ENCODE assay signal across 11 cellular contexts in genomic region chr19:39507715-39508364, GRCh38. TPM values are rescaled to one million over a fixed set of nuclear protein-coding genes. Genes with fewer than 3 reads are reported as not detected.
DNase-seq lines count a peak whose midpoint lies in the region; ATAC-seq, FAIRE-seq and TF ChIP-seq lines count a peak whose summit lies in the region.
"Had no signal": no experiment of that assay in that cellular context is flagged by ENCODE, and none has a peak within 500 bp of the region (broad histone marks: within the 10 kb centered on the region; RNA-seq: fewer than 3 reads in every experiment).

No MANE protein-coding gene starts in this region.

- CTCF ChIA-PET in activated CD8-positive, alpha-beta memory T cell treated with anti-CD3 and anti-CD28 coated beads, Interleukin-2, amount 10 ng/mL, durations not matched to agents 7 days and 5 days (lab: Charles Lee), result interaction anchor here (1.0 to 2.7 kb wide), 3 partner anchors 10 to 29 kb away, joined by 3 to 11 read pairs (median 6); partner anchors contain the start of genes DLL3 and EID2B

- H3F3A ChIP-seq in SU-DHL-6 (ENCODE audit: insufficient read depth) (no peaks in the 10 kb centered on the region), smooth muscle cell (ENCODE audit: low read depth) (no peaks in the 10 kb centered on the region)

- no peaks in the 10 kb centered on the region for H3K9me3 Mint-ChIP-seq in activated CD8-positive, alpha-beta memory T cell treated with anti-CD3 and anti-CD28 coated beads, Interleukin-2, amount 10 ng/mL, durations not matched to agents 7 days and 5 days (ENCODE audit: low read depth)

- H3K79me2 ChIP-seq in SU-DHL-6 (ENCODE audit: insufficient read depth, low read length), result no peaks in the 10 kb centered on the region
- H3K79me2 ChIP-seq in smooth muscle cell (ENCODE audit: low read depth), result no peaks in the 10 kb centered on the region

- H3K4me1 Mint-ChIP-seq in activated CD8-positive, alpha-beta memory T cell treated with anti-CD3 and anti-CD28 coated beads, Interleukin-2, amount 10 ng/mL, durations not matched to agents 7 days and 5 days, result peaks cover 22% of the 10 kb centered on the region

- TF ChIP-seq CTCF in SU-DHL-6 (IDR thresholded peaks at IDR 0.05; ENCODE audit: insufficient read depth, low read length, poor library complexity, severe bottlenecking), result no peak
- no peak for TF ChIP-seq CTCF in fibroblast of pulmonary artery (IDR thresholded peaks at IDR 0.05; ENCODE audit: low read length, missing control alignments)
- TF ChIP-seq CTCF in smooth muscle cell (IDR thresholded peaks at IDR 0.05; ENCODE audit: borderline replicate concordance, insufficient read depth, poor library complexity, severe bottlenecking), result no peak

- H3K27ac ChIP-seq in SU-DHL-6 (ENCODE audit: low read depth, low read length) (no peak overlapping the region), smooth muscle cell (ENCODE audit: low read depth) (no peak overlapping the region), small intestine (ENCODE audit: low read depth in 1 of 2, low read length in 1 of 2) (no peak overlapping the region)

- H4K20me1 ChIP-seq in SU-DHL-6 (ENCODE audit: low read depth, low read length) (no peaks in the 10 kb centered on the region), smooth muscle cell (ENCODE audit: low read depth) (no peaks in the 10 kb centered on the region)

- H3K27ac Mint-ChIP-seq in activated CD8-positive, alpha-beta memory T cell treated with anti-CD3 and anti-CD28 coated beads, Interleukin-2, amount 10 ng/mL, durations not matched to agents 7 days and 5 days, result no peak overlapping the region

- H3K4me3 ChIP-seq in SU-DHL-6 (ENCODE audit: insufficient read depth, low read length, poor library complexity, severe bottlenecking) (peak overlapping the region; percentile 69), fibroblast of pulmonary artery (replicated peaks; ENCODE audit: low read depth, low read length) (peak overlapping the region; percentile 48), smooth muscle cell (peak overlapping the region; percentile 48), small intestine (ENCODE audit: low read depth in 1 of 2, low read length in 2 of 2) (no peak overlapping the region)

- no peaks in the 10 kb centered on the region for H3K36me3 Mint-ChIP-seq in activated CD8-positive, alpha-beta memory T cell treated with anti-CD3 and anti-CD28 coated beads, Interleukin-2, amount 10 ng/mL, durations not matched to agents 7 days and 5 days

- peaks cover 58% of the 10 kb centered on the region for H3K27me3 Mint-ChIP-seq in activated CD8-positive, alpha-beta memory T cell treated with anti-CD3 and anti-CD28 coated beads, Interleukin-2, amount 10 ng/mL, durations not matched to agents 7 days and 5 days

- peak overlapping the region; percentile 86 for H3K4me2 ChIP-seq in SU-DHL-6 (ENCODE audit: low read depth, low read length, poor library complexity, severe bottlenecking)
- peak overlapping the region; percentile 85 for H3K4me2 ChIP-seq in smooth muscle cell

- DNase-seq in activated CD8-positive, alpha-beta memory T cell treated with anti-CD3 and anti-CD28 coated beads, Interleukin-2, amount 10 ng/mL, durations not matched to agents 7 days and 5 days, result no peak
- no peak for DNase-seq in activated CD8-positive, alpha-beta memory T cell treated with anti-CD3 and anti-CD28 coated beads, Interleukin-2, amount 50 U/mL, for 48 hours
- DNase-seq in fibroblast of pulmonary artery (ENCODE audit: low read depth), result no peak
- no peak for DNase-seq in smooth muscle cell (lab: John Stamatoyannopoulos, UW; ENCODE audit: unreplicated experiment)
- DNase-seq in small intestine, result no peak
- no peak for DNase-seq in urothelium cell line (ENCODE audit: low spot score)
- DNase-seq: NCI-H1694 treated with DMSO at 0.1 percent for 48 hours had no signal

- H3K36me3 ChIP-seq in SU-DHL-6 (ENCODE audit: low read length) (no peaks in the 10 kb centered on the region), smooth muscle cell (ENCODE audit: low read depth) (no peaks in the 10 kb centered on the region), small intestine (ENCODE audit: control insufficient read depth in 2 of 2, insufficient read depth in 2 of 2, low read length in 2 of 2) (no peaks in the 10 kb centered on the region)

- no peaks in the 10 kb centered on the region for H3K9me2 ChIP-seq in SU-DHL-6 (replicated peaks; ENCODE audit: insufficient read depth, low read length)

- H3K9ac ChIP-seq in SU-DHL-6 (ENCODE audit: low read length) (peak overlapping the region; percentile 69), smooth muscle cell (ENCODE audit: low read depth) (no peak overlapping the region)

- FAIRE-seq in small intestine (lab: Jason Lieb, UNC), result no peak
- FAIRE-seq in urothelium cell line (lab: Jason Lieb, UNC), result no peak
- FAIRE-seq: islet of Langerhans had no signal

- peak overlapping the region; percentile 74 for H3K4me3 Mint-ChIP-seq in activated CD8-positive, alpha-beta memory T cell treated with anti-CD3 and anti-CD28 coated beads, Interleukin-2, amount 10 ng/mL, durations not matched to agents 7 days and 5 days

- peaks cover 8% of the 10 kb centered on the region for H3K4me1 ChIP-seq in smooth muscle cell (ENCODE audit: low read depth)
- H3K4me1 ChIP-seq in small intestine (ENCODE audit: control insufficient read depth in 2 of 2, insufficient read depth in 1 of 2, low read depth in 1 of 2, low read length in 1 of 2), result no peaks in the 10 kb centered on the region

- no peak for ATAC-seq in activated CD8-positive, alpha-beta memory T cell treated with anti-CD3 and anti-CD28 coated beads, Interleukin-2, amount 10 ng/mL, durations not matched to agents 7 days and 5 days
- no peak for ATAC-seq in HG03196 (IDR thresholded peaks at IDR 0.05; ENCODE audit: unreplicated experiment)
- ATAC-seq: HCT116 had no signal

- H3K9me3 ChIP-seq in SU-DHL-6 (ENCODE audit: insufficient read depth, low read length) (no peaks in the 10 kb centered on the region), smooth muscle cell (replicated peaks; ENCODE audit: low read depth) (no peaks in the 10 kb centered on the region), small intestine (ENCODE audit: control insufficient read depth, low read depth) (no peaks in the 10 kb centered on the region)

- 42% methylated on average over 24 of the region's 24 CpGs for WGBS in smooth muscle cell (ENCODE audit: low lambda C conversion rate)
- WGBS in small intestine, 3 donors, result 31 to 41% (median 34%) methylated on average over 24 of the region's 24 CpGs

- H3K27me3 ChIP-seq in SU-DHL-6 (ENCODE audit: low read length) (no peaks in the 10 kb centered on the region), smooth muscle cell (ENCODE audit: low read depth) (peaks cover 50% of the 10 kb centered on the region), small intestine (ENCODE audit: control insufficient read depth in 2 of 2, insufficient read depth in 2 of 2, low read length in 2 of 2) (peaks cover 14 to 26% of the 10 kb centered on the region in 2 donors)

- peak overlapping the region; percentile 97 for H2AFZ ChIP-seq in SU-DHL-6 (ENCODE audit: low read depth, low read length, severe bottlenecking)
- peak overlapping the region; percentile 88 for H2AFZ ChIP-seq in smooth muscle cell (ENCODE audit: low read depth)

RNA-seq across cellular contexts. Expression of gene SELENOV, which starts 7.1 kb away (rescaled TPM):
- not detected for total RNA-seq in activated CD8-positive, alpha-beta memory T cell treated with anti-CD3 and anti-CD28 coated beads, Interleukin-2, amount 10 ng/mL, durations not matched to agents 7 days and 5 days
- not detected in 2 replicates for total RNA-seq in smooth muscle cell
- polyA plus RNA-seq in smooth muscle cell (not detected in 2 replicates), small intestine (not detected)

RNA-seq across cellular contexts. Expression of gene DLL3, which starts 9.1 kb away (rescaled TPM):
- under 1 TPM; 0.26 to 0.98 TPM for total RNA-seq in activated CD8-positive, alpha-beta memory T cell treated with anti-CD3 and anti-CD28 coated beads, Interleukin-2, amount 10 ng/mL, durations not matched to agents 7 days and 5 days
- 0.54 and 9.3 TPM in 2 replicates for total RNA-seq in smooth muscle cell
- polyA plus RNA-seq in smooth muscle cell (0.80 and 1.6 TPM in 2 replicates), small intestine (under 1 TPM in 1 of 3 donors, not detected in 2; 0.15 TPM)

RNA-seq across cellular contexts. Expression of gene EID2B, which starts 24.8 kb away (rescaled TPM):
- 1 to 10 TPM; 4.7 to 7.4 TPM for total RNA-seq in activated CD8-positive, alpha-beta memory T cell treated with anti-CD3 and anti-CD28 coated beads, Interleukin-2, amount 10 ng/mL, durations not matched to agents 7 days and 5 days
- 1.9 and 2.7 TPM in 2 replicates for total RNA-seq in smooth muscle cell
- polyA plus RNA-seq in smooth muscle cell (1.1 and 1.9 TPM in 2 replicates), small intestine (1 to 10 TPM in 1 of 3 donors, under 1 TPM in 1, not detected in 1; 0.81 to 2.0 TPM)

RNA-seq across cellular contexts. Expression of gene TIMM50, which starts 27.2 kb away (rescaled TPM):
- 10 to 100 TPM; 59.6 to 83.9 TPM for total RNA-seq in activated CD8-positive, alpha-beta memory T cell treated with anti-CD3 and anti-CD28 coated beads, Interleukin-2, amount 10 ng/mL, durations not matched to agents 7 days and 5 days
- 58.4 and 66.1 TPM in 2 replicates for total RNA-seq in smooth muscle cell
- 107 and 108 TPM in 2 replicates for polyA plus RNA-seq in smooth muscle cell
- polyA plus RNA-seq in small intestine, result 10 to 100 TPM; 33.8 to 62.2 (median 40.5) TPM

RNA-seq across cellular contexts. Expression of gene EID2, which starts 32.1 kb away (rescaled TPM):
- 10 to 100 TPM; 15.1 to 16.3 TPM for total RNA-seq in activated CD8-positive, alpha-beta memory T cell treated with anti-CD3 and anti-CD28 coated beads, Interleukin-2, amount 10 ng/mL, durations not matched to agents 7 days and 5 days
- total RNA-seq in smooth muscle cell, result 11.9 and 15.9 TPM in 2 replicates
- polyA plus RNA-seq in smooth muscle cell (22.5 and 24.2 TPM in 2 replicates), small intestine (10 to 100 TPM; 11.1 to 13.4 (median 12.7) TPM)

Comparison
In these comparisons a context has a peak if more than half of its experiments do, and no peak if none do; other contexts are left out.
1. H3K4me3 ChIP-seq: peak in SU-DHL-6 (single experiment), fibroblast of pulmonary artery (single experiment) and smooth muscle cell (single experiment); none in small intestine (0 of 2).